7 cellular contexts compared by ENCODE assay signal in the genomic region with DNA sequence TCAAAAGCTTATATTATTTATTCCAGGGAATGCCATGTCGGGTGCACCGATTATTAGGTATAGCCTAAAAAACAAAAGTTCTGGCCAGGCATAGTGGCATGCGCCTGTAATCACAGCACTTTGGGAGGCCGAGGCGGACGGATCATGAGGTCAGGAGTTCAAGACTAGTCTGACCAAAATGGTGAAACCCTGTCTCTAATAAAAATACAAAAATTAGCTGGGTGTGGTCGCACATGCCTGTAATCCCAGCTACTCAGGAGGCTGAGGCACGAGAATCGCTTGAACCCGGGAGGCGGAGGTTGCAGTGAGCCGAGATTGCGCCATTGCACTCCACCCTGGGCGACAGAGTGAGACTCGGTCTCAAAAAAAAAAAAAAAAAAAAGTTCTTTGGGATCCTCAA. TPM values are rescaled to one million over a fixed set of nuclear protein-coding genes. Genes with fewer than 3 reads are reported as not detected.
DNase-seq lines count a peak whose midpoint lies in the region; ATAC-seq and TF ChIP-seq lines count a peak whose summit lies in the region.
"Not testable (repeated sequence)": the region's sequence is repeated elsewhere in the genome, so short reads cannot be mapped to it uniquely, and the experiment has no call there.

No MANE protein-coding gene starts in this region.

- peak overlapping the region; percentile 47 for H3K4me3 Mint-ChIP-seq in CD8-positive, alpha-beta T cell
- not testable (repeated sequence) for H3K4me3 Mint-ChIP-seq in T-helper 17 cell; activated CD4-positive, alpha-beta memory T cell treated with anti-CD3 and anti-CD28 coated beads, Interleukin-2, amount 10 ng/mL, durations not matched to agents 7 days and 5 days; chondrocyte (ENCODE audit: unreplicated experiment)
- H3K4me3 Mint-ChIP-seq in activated T-cell treated with anti-CD3 and anti-CD28 coated beads, Interleukin-2, amount 50 U/mL, for 72 hours = peak overlapping the region; percentile 67 to 68
- peak overlapping the region; percentile 19 for H3K4me3 Mint-ChIP-seq in activated naive CD4-positive, alpha-beta T cell treated with anti-CD3 and anti-CD28 coated beads, Interleukin-2, amount 50 U/mL, for 24 hours
- peak overlapping the region; percentile 16 to 97 (median 56) for H3K4me3 Mint-ChIP-seq in naive thymus-derived CD8-positive, alpha-beta T cell

- not testable (repeated sequence) for DNase-seq in CD8-positive, alpha-beta T cell; T-helper 17 cell; activated CD4-positive, alpha-beta memory T cell treated with anti-CD3 and anti-CD28 coated beads, Interleukin-2, amount 10 ng/mL, durations not matched to agents 7 days and 5 days; activated T-cell treated with anti-CD3 and anti-CD28 coated beads, Interleukin-2, amount 50 U/mL, for 72 hours; naive thymus-derived CD8-positive, alpha-beta T cell
- peak; percentile 19 for DNase-seq in chondrocyte (ENCODE audit: low spot score)

- peaks cover 73% of the 10 kb centered on the region for H3K4me1 ChIP-seq in CD8-positive, alpha-beta T cell (ENCODE audit: insufficient read depth, low read length)

- H3K27me3 Mint-ChIP-seq in CD8-positive, alpha-beta T cell (ENCODE audit: low read depth); T-helper 17 cell; activated CD4-positive, alpha-beta memory T cell treated with anti-CD3 and anti-CD28 coated beads, Interleukin-2, amount 10 ng/mL, durations not matched to agents 7 days and 5 days; activated T-cell treated with anti-CD3 and anti-CD28 coated beads, Interleukin-2, amount 50 U/mL, for 72 hours (ENCODE audit: low read depth); activated naive CD4-positive, alpha-beta T cell treated with anti-CD3 and anti-CD28 coated beads, Interleukin-2, amount 50 U/mL, for 24 hours; chondrocyte (ENCODE audit: low read depth); naive thymus-derived CD8-positive, alpha-beta T cell: not testable (repeated sequence)

- peaks cover 72% of the 10 kb centered on the region for H3K4me1 Mint-ChIP-seq in CD8-positive, alpha-beta T cell (ENCODE audit: low read depth)
- peaks cover 42% of the 10 kb centered on the region for H3K4me1 Mint-ChIP-seq in T-helper 17 cell
- H3K4me1 Mint-ChIP-seq in activated CD4-positive, alpha-beta memory T cell treated with anti-CD3 and anti-CD28 coated beads, Interleukin-2, amount 10 ng/mL, durations not matched to agents 7 days and 5 days = peaks cover 69% of the 10 kb centered on the region
- peaks cover 62% of the 10 kb centered on the region for H3K4me1 Mint-ChIP-seq in activated T-cell treated with anti-CD3 and anti-CD28 coated beads, Interleukin-2, amount 50 U/mL, for 72 hours (ENCODE audit: low read depth)
- H3K4me1 Mint-ChIP-seq in activated naive CD4-positive, alpha-beta T cell treated with anti-CD3 and anti-CD28 coated beads, Interleukin-2, amount 50 U/mL, for 24 hours = peaks cover 57% of the 10 kb centered on the region
- peaks cover 23% of the 10 kb centered on the region for H3K4me1 Mint-ChIP-seq in chondrocyte (ENCODE audit: low read depth)
- H3K4me1 Mint-ChIP-seq in naive thymus-derived CD8-positive, alpha-beta T cell = peaks cover 38 to 82% (median 65%) of the 10 kb centered on the region in 4 donors

- intact Hi-C loops in CD8-positive, alpha-beta T cell (cut with DNase I, micrococcal nuclease) = not testable (repeated sequence)

- H3K9me3 ChIP-seq in CD8-positive, alpha-beta T cell (ENCODE audit: low read length); T-helper 17 cell (ENCODE audit: control insufficient read depth, low read length, poor library complexity, severe bottlenecking): not testable (repeated sequence)

- not testable (repeated sequence) for H3K36me3 ChIP-seq in CD8-positive, alpha-beta T cell (ENCODE audit: insufficient read depth, low read length)

- H3K27ac ChIP-seq in CD8-positive, alpha-beta T cell (ENCODE audit: low read depth, low read length) = not testable (repeated sequence)

- H3K27me3 ChIP-seq in CD8-positive, alpha-beta T cell (ENCODE audit: insufficient read depth, low read length) = not testable (repeated sequence)

- CTCF ChIA-PET in CD8-positive, alpha-beta T cell (lab: Charles Lee) = interaction anchor here (1.9 to 14.5 kb wide), 2 partner anchors 99 to 252 kb away, joined by 4 to 153 read pairs; partner anchors contain the start of genes PRICKLE4 and TOMM6
- CTCF ChIA-PET in activated CD4-positive, alpha-beta memory T cell treated with anti-CD3 and anti-CD28 coated beads, Interleukin-2, amount 10 ng/mL, durations not matched to agents 7 days and 5 days (lab: Charles Lee) = interaction anchor here (1.6 kb wide), 1 partner anchor 251 kb away, joined by 6 read pairs; the partner anchor contains the start of gene TOMM6

- not testable (repeated sequence) for H3K9me3 Mint-ChIP-seq in CD8-positive, alpha-beta T cell; activated CD4-positive, alpha-beta memory T cell treated with anti-CD3 and anti-CD28 coated beads, Interleukin-2, amount 10 ng/mL, durations not matched to agents 7 days and 5 days; activated T-cell treated with anti-CD3 and anti-CD28 coated beads, Interleukin-2, amount 50 U/mL, for 72 hours; activated naive CD4-positive, alpha-beta T cell treated with anti-CD3 and anti-CD28 coated beads, Interleukin-2, amount 50 U/mL, for 24 hours; chondrocyte (ENCODE audit: low read depth); naive thymus-derived CD8-positive, alpha-beta T cell

- POLR2A ChIA-PET in CD8-positive, alpha-beta T cell (lab: Charles Lee) = not testable (repeated sequence)
- POLR2A ChIA-PET in activated CD4-positive, alpha-beta memory T cell treated with anti-CD3 and anti-CD28 coated beads, Interleukin-2, amount 10 ng/mL, durations not matched to agents 7 days and 5 days (lab: Charles Lee) = interaction anchor here (1.2 to 14.9 kb wide), 3 partner anchors 9 to 116 kb away, joined by 3 to 553 read pairs (median 74); partner anchors contain the start of genes BYSL, CCND3 and MED20
- POLR2A ChIA-PET in naive thymus-derived CD8-positive, alpha-beta T cell (lab: Charles Lee) = interaction anchor here (0.7 to 1.5 kb wide), 3 partner anchors 12 to 76 kb away, joined by 3 to 6 read pairs (median 3); partner anchors contain the start of gene TAF8

- not testable (repeated sequence) for H3K4me3 ChIP-seq in CD8-positive, alpha-beta T cell (ENCODE audit: low read depth, low read length)

- ATAC-seq in CD8-positive, alpha-beta T cell; T-helper 17 cell; activated T-cell treated with anti-CD3 and anti-CD28 coated beads, Interleukin-2, amount 50 U/mL, for 72 hours (replicated peaks in 1 of 2); naive thymus-derived CD8-positive, alpha-beta T cell: not testable (repeated sequence)

- H3K27ac Mint-ChIP-seq in CD8-positive, alpha-beta T cell = peak overlapping the region; percentile 89
- peak overlapping the region; percentile 45 for H3K27ac Mint-ChIP-seq in T-helper 17 cell
- H3K27ac Mint-ChIP-seq in activated CD4-positive, alpha-beta memory T cell treated with anti-CD3 and anti-CD28 coated beads, Interleukin-2, amount 10 ng/mL, durations not matched to agents 7 days and 5 days = peak overlapping the region; percentile 77
- H3K27ac Mint-ChIP-seq in activated T-cell treated with anti-CD3 and anti-CD28 coated beads, Interleukin-2, amount 50 U/mL, for 72 hours; chondrocyte (ENCODE audit: unreplicated experiment): not testable (repeated sequence)
- peak overlapping the region; percentile 62 for H3K27ac Mint-ChIP-seq in activated naive CD4-positive, alpha-beta T cell treated with anti-CD3 and anti-CD28 coated beads, Interleukin-2, amount 50 U/mL, for 24 hours
- peak overlapping the region in 9 of 10 donors; percentile 37 to 94 (median 79) for H3K27ac Mint-ChIP-seq in naive thymus-derived CD8-positive, alpha-beta T cell

- TF ChIP-seq CTCF in CD8-positive, alpha-beta T cell (IDR thresholded peaks at IDR 0.05); chondrocyte (IDR thresholded peaks at IDR 0.05): not testable (repeated sequence)

- peaks cover 49% of the 10 kb centered on the region for H3K36me3 Mint-ChIP-seq in CD8-positive, alpha-beta T cell
- H3K36me3 Mint-ChIP-seq in T-helper 17 cell (ENCODE audit: low read depth); activated naive CD4-positive, alpha-beta T cell treated with anti-CD3 and anti-CD28 coated beads, Interleukin-2, amount 50 U/mL, for 24 hours; chondrocyte (ENCODE audit: low read depth): not testable (repeated sequence)
- H3K36me3 Mint-ChIP-seq in activated CD4-positive, alpha-beta memory T cell treated with anti-CD3 and anti-CD28 coated beads, Interleukin-2, amount 10 ng/mL, durations not matched to agents 7 days and 5 days (ENCODE audit: low read depth) = peaks cover 13% of the 10 kb centered on the region
- peaks cover 4 to 14% of the 10 kb centered on the region in 2 donors for H3K36me3 Mint-ChIP-seq in activated T-cell treated with anti-CD3 and anti-CD28 coated beads, Interleukin-2, amount 50 U/mL, for 72 hours (ENCODE audit: insufficient read depth in 2 of 2)
- peaks cover 0 to 64% (median 11%) of the 10 kb centered on the region in 3 donors for H3K36me3 Mint-ChIP-seq in naive thymus-derived CD8-positive, alpha-beta T cell

RNA-seq across cellular contexts. Expression of gene TAF8, which starts 12.7 kb away (rescaled TPM):
- total RNA-seq in CD8-positive, alpha-beta T cell = 10 to 100 TPM; 24.6 to 33.3 TPM
- total RNA-seq in T-helper 17 cell (10 to 100 TPM; 28.7 to 35.3 TPM), chondrocyte (17.0 to 20.4 TPM (median 17.2 TPM) in 3 replicates)
- 10 to 100 TPM; 48.0 to 55.1 TPM for total RNA-seq in activated CD4-positive, alpha-beta memory T cell treated with anti-CD3 and anti-CD28 coated beads, Interleukin-2, amount 10 ng/mL, durations not matched to agents 7 days and 5 days
- 10 to 100 TPM; 62.6 to 70.4 TPM for total RNA-seq in activated T-cell treated with anti-CD3 and anti-CD28 coated beads, Interleukin-2, amount 50 U/mL, for 72 hours
- 10 to 100 TPM; 61.3 to 73.8 TPM for total RNA-seq in naive thymus-derived CD8-positive, alpha-beta T cell
- polyA plus RNA-seq in naive thymus-derived CD8-positive, alpha-beta T cell = 10 to 100 TPM; 24.4 to 36.8 (median 28.6) TPM
